ENCODE assay signal across 9 cellular contexts in the genomic region with DNA sequence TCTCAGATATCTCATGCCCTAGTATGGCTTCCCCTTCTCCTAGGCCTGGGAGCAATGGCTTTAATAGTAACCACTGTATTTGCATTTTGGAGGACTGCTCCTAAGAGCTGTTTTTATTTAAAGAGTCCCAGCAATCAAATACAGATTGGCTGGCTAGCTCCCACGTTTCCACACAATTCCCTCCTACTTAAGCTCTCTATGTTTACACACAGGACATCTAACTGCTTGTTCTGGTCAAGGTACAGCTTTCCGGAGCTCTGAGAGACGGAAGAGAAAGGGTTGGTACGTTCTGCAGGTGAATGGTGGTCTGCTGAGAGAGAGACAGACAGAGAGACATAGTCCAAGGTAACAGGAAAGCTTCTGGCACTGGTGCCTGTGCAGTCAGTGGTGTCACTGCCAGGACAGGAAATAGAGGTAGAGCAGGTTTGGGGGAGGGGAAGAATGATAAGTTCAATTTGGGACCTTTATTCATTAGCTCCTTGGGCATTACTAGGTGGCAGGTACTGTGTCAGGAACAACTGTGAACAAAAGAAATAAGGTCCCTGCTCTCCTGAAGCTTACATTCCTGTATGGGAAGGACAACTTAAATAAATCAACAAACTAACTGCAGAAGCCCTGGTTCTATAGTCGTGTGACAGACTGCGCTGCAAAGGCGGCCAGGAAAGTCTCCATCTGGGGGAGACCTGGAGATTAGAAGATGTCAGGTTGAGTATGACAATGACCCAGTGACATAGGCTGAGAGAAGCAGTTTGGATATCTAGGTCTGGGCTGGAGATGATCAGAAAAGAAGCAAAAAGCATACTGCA. TPM values are rescaled to one million over a fixed set of nuclear protein-coding genes. Genes with fewer than 3 reads are reported as not detected.
DNase-seq lines count a peak whose midpoint lies in the region; ATAC-seq and TF ChIP-seq lines count a peak whose summit lies in the region.
"Had no signal": no experiment of that assay in that cellular context is flagged by ENCODE, and none has a peak within 500 bp of the region (broad histone marks: within the 10 kb centered on the region; RNA-seq: fewer than 3 reads in every experiment).

No MANE protein-coding gene starts in this region.

- H3K4me1 Mint-ChIP-seq in activated CD8-positive, alpha-beta memory T cell treated with anti-CD3 and anti-CD28 coated beads, Interleukin-2, amount 10 ng/mL, durations not matched to agents 7 days and 5 days: peaks cover 34% of the 10 kb centered on the region
- H3K4me1 Mint-ChIP-seq in activated B cell treated with CpG ODN at 0.5 μM for 24 hours: peaks cover 29% of the 10 kb centered on the region

- CTCF ChIA-PET in activated CD8-positive, alpha-beta memory T cell treated with anti-CD3 and anti-CD28 coated beads, Interleukin-2, amount 10 ng/mL, durations not matched to agents 7 days and 5 days (lab: Charles Lee): interaction anchor here (0.5 to 1.5 kb wide), 4 partner anchors 32 to 1371 kb away, joined by 3 to 5 read pairs (median 3); a partner anchor contains a TSS
- CTCF ChIA-PET in activated B cell treated with CpG ODN at 0.5 μM for 24 hours (lab: Charles Lee): no interaction called here

- POLR2A ChIA-PET in activated B cell treated with CpG ODN at 0.5 μM for 24 hours (lab: Charles Lee): interaction anchor here (1.3 kb wide), 1 partner anchor 51 kb away, joined by 3 read pairs; no protein-coding TSS in a partner anchor

- DNase-seq in activated CD8-positive, alpha-beta memory T cell treated with anti-CD3 and anti-CD28 coated beads, Interleukin-2, amount 10 ng/mL, durations not matched to agents 7 days and 5 days: no peak
- no peak for DNase-seq in activated CD8-positive, alpha-beta memory T cell treated with anti-CD3 and anti-CD28 coated beads, Interleukin-2, amount 50 U/mL, for 48 hours
- DNase-seq in activated B cell treated with CpG ODN at 0.5 μM for 24 hours (no peak), left lobe of liver (ENCODE audit: low spot score) (peak; percentile 74), NCI-H1436 (lab: John Stamatoyannopoulos, UW) (no peak), GM19238 (ENCODE audit: insufficient read length, low spot score) (no peak)
- DNase-seq: BE2C had no signal

- H3K27me3 Mint-ChIP-seq in activated CD8-positive, alpha-beta memory T cell treated with anti-CD3 and anti-CD28 coated beads, Interleukin-2, amount 10 ng/mL, durations not matched to agents 7 days and 5 days: no peaks in the 10 kb centered on the region
- no peaks in the 10 kb centered on the region for H3K27me3 Mint-ChIP-seq in activated B cell treated with CpG ODN at 0.5 μM for 24 hours

- H3K27ac Mint-ChIP-seq in activated CD8-positive, alpha-beta memory T cell treated with anti-CD3 and anti-CD28 coated beads, Interleukin-2, amount 10 ng/mL, durations not matched to agents 7 days and 5 days: peak overlapping the region; percentile 45
- H3K27ac Mint-ChIP-seq in activated B cell treated with CpG ODN at 0.5 μM for 24 hours: peak overlapping the region; percentile 90

- TF ChIP-seq CTCF in activated B cell treated with CpG ODN at 0.5 μM for 24 hours (IDR thresholded peaks at IDR 0.05): no peak

- peak overlapping the region; percentile 86 for H3K27ac ChIP-seq in temporal lobe (ENCODE audit: low read depth, low read length)

- no peaks in the 10 kb centered on the region for H3K9me3 Mint-ChIP-seq in activated CD8-positive, alpha-beta memory T cell treated with anti-CD3 and anti-CD28 coated beads, Interleukin-2, amount 10 ng/mL, durations not matched to agents 7 days and 5 days (ENCODE audit: low read depth)
- no peaks in the 10 kb centered on the region for H3K9me3 Mint-ChIP-seq in activated B cell treated with CpG ODN at 0.5 μM for 24 hours

- no peak for ATAC-seq in activated CD8-positive, alpha-beta memory T cell treated with anti-CD3 and anti-CD28 coated beads, Interleukin-2, amount 10 ng/mL, durations not matched to agents 7 days and 5 days
- no peak for ATAC-seq in activated B cell treated with CpG ODN at 0.5 μM for 24 hours (ENCODE audit: low read depth)
- ATAC-seq in left lobe of liver: peak; percentile 62
- no peak for ATAC-seq in HG03139 (IDR thresholded peaks at IDR 0.05; ENCODE audit: unreplicated experiment)

- intact Hi-C loops in activated B cell treated with CpG ODN at 0.5 μM for 24 hours (cut with micrococcal nuclease): loop anchor here (2.0 kb wide), 2 partner anchors 373 to 659 kb away; a partner anchor contains a TSS

- peaks cover 5% of the 10 kb centered on the region for H3K36me3 Mint-ChIP-seq in activated CD8-positive, alpha-beta memory T cell treated with anti-CD3 and anti-CD28 coated beads, Interleukin-2, amount 10 ng/mL, durations not matched to agents 7 days and 5 days
- peaks cover 8% of the 10 kb centered on the region for H3K36me3 Mint-ChIP-seq in activated B cell treated with CpG ODN at 0.5 μM for 24 hours (ENCODE audit: low read depth)

- H3K4me3 Mint-ChIP-seq in activated CD8-positive, alpha-beta memory T cell treated with anti-CD3 and anti-CD28 coated beads, Interleukin-2, amount 10 ng/mL, durations not matched to agents 7 days and 5 days: no peak overlapping the region
- no peak overlapping the region for H3K4me3 Mint-ChIP-seq in activated B cell treated with CpG ODN at 0.5 μM for 24 hours

RNA-seq across cellular contexts. Expression of a gene that starts 1.2 kb away (rescaled TPM):
- 1 to 10 TPM; 4.5 to 7.7 TPM for total RNA-seq in activated CD8-positive, alpha-beta memory T cell treated with anti-CD3 and anti-CD28 coated beads, Interleukin-2, amount 10 ng/mL, durations not matched to agents 7 days and 5 days
- total RNA-seq in activated B cell treated with CpG ODN at 0.5 μM for 24 hours (6.5 and 7.5 TPM in 2 replicates), left lobe of liver (3.5 TPM), temporal lobe (4.9 TPM)

RNA-seq across cellular contexts. Expression of a gene that starts 50.6 kb away (rescaled TPM):
- total RNA-seq in activated CD8-positive, alpha-beta memory T cell treated with anti-CD3 and anti-CD28 coated beads, Interleukin-2, amount 10 ng/mL, durations not matched to agents 7 days and 5 days: 10 to 100 TPM; 20.0 to 26.9 TPM
- total RNA-seq in activated B cell treated with CpG ODN at 0.5 μM for 24 hours: 8.1 and 9.4 TPM in 2 replicates
- 2.0 TPM for total RNA-seq in left lobe of liver
- total RNA-seq in temporal lobe: 4.4 TPM
